Comparison of ENCODE assay signal across 19 cellular contexts in the genomic region with DNA sequence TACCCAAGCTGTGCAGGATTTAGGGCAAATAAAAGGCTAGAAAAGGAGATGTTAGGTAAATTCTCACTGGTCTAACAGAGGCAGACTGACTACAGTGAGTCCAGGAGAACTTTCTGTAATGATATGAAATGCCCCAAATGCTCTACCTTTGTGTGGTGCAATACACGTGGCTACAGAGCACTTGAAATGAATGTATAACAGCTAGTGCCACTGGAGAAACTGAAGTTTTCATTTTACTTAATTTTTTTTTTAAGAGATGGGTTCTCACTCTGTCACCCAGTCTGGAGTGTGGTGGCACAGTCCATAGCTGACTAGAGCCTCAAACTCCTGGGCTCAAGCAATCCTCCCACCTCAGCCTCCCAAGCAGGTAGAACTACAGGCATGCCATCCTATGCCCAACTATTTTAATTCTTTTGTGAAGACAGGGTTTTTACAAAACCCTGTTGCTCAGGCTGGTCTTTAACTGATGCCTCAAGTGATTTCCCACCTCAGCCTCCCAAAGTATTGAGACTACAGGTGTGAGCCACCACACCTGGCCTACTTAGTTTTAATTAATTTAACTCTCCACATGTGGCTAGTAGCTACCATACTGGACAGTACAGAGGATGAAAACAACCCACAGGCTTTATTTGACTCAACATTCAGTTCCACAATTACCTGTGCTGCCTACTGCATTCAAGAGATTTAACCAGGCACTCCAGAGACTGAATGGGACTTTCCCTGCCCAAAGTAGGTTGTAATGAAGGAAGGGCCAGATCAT.
DNase-seq lines count a peak whose midpoint lies in the region; ATAC-seq and TF ChIP-seq lines count a peak whose summit lies in the region.
"Had no signal": no experiment of that assay in that cellular context is flagged by ENCODE, and none has a peak within 500 bp of the region (broad histone marks: within the 10 kb centered on the region; RNA-seq: fewer than 3 reads in every experiment).

No MANE protein-coding gene starts in this region.

- H3K36me3 Mint-ChIP-seq in activated naive CD4-positive, alpha-beta T cell treated with anti-CD3 and anti-CD28 coated beads, Interleukin-2, amount 50 U/mL, for 72 hours = no peaks in the 10 kb centered on the region

- peak; percentile 55 to 78 for ATAC-seq in activated naive CD4-positive, alpha-beta T cell treated with anti-CD3 and anti-CD28 coated beads, Interleukin-2, amount 50 U/mL, for 72 hours
- no peak for ATAC-seq in GM18519 (IDR thresholded peaks at IDR 0.05; ENCODE audit: low FRiP score, unreplicated experiment)

- H3K27ac ChIP-seq in tibial nerve = no peak overlapping the region
- H3K27ac ChIP-seq: dorsolateral prefrontal cortex, esophagus muscularis mucosa, heart left ventricle, right atrium auricular region, transverse colon had no signal

- H3K27ac Mint-ChIP-seq in activated naive CD4-positive, alpha-beta T cell treated with anti-CD3 and anti-CD28 coated beads, Interleukin-2, amount 50 U/mL, for 72 hours = no peak overlapping the region

- no peak for TF ChIP-seq EP300 in tibial nerve (IDR thresholded peaks at IDR 0.05)

- no peaks in the 10 kb centered on the region for H3K27me3 ChIP-seq in tibial nerve
- H3K27me3 ChIP-seq: dorsolateral prefrontal cortex, esophagus muscularis mucosa, heart left ventricle, right atrium auricular region, transverse colon had no signal

- H3K9me3 Mint-ChIP-seq in activated naive CD4-positive, alpha-beta T cell treated with anti-CD3 and anti-CD28 coated beads, Interleukin-2, amount 50 U/mL, for 72 hours = no peaks in the 10 kb centered on the region

- peaks cover 0 to 15% (median 5%) of the 10 kb centered on the region in 4 donors for H3K4me1 ChIP-seq in tibial nerve
- H3K4me1 ChIP-seq: right atrium auricular region had no signal

- WGBS in tibial nerve, 2 donors = 79 to 86% methylated on average over 1 of the region's 1 CpG

- no peaks in the 10 kb centered on the region for H3K36me3 ChIP-seq in tibial nerve
- H3K36me3 ChIP-seq: esophagus muscularis mucosa, right atrium auricular region, transverse colon had no signal

- no peak overlapping the region for H3K4me3 ChIP-seq in tibial nerve
- H3K4me3 ChIP-seq: dorsolateral prefrontal cortex, esophagus muscularis mucosa, heart left ventricle, right atrium auricular region, SK-N-MC, transverse colon had no signal

- no peak for DNase-seq in activated naive CD4-positive, alpha-beta T cell treated with anti-CD3 and anti-CD28 coated beads, Interleukin-2, amount 50 U/mL, for 72 hours (ENCODE audit: low spot score in 2 of 2)
- no peak for DNase-seq in activated naive CD4-positive, alpha-beta T cell (lab: John Stamatoyannopoulos, UW)
- DNase-seq in SK-N-DZ (ENCODE audit: low spot score) (peak; percentile 19), iPS-NIHi7 (ENCODE audit: extremely low spot score) (peak; percentile 0), NCI-H2081 treated with DMSO at 0.1 percent for 48 hours (lab: John Stamatoyannopoulos, UW) (no peak), tibial nerve (ENCODE audit: low spot score in 2 of 2) (no peak)
- DNase-seq in activated CD8-positive, alpha-beta memory T cell treated with anti-CD3 and anti-CD28 coated beads, Interleukin-2, amount 50 U/mL, for 4 hours = no peak
- DNase-seq: activated effector memory CD4-positive, alpha-beta T cell treated with Interleukin-2 at 50 U/mL for 16 hours; dorsolateral prefrontal cortex; heart left ventricle; kidney; midbrain; NCI-H2029 treated with DMSO at 0.1 percent for 48 hours; NCI-H82; transverse colon had no signal

- no peaks in the 10 kb centered on the region for H3K9me3 ChIP-seq in tibial nerve
- H3K9me3 ChIP-seq: esophagus muscularis mucosa, heart left ventricle, right atrium auricular region, transverse colon had no signal

- TF ChIP-seq POLR2A in tibial nerve (IDR thresholded peaks at IDR 0.05) = no peak

- TF ChIP-seq CTCF in tibial nerve (IDR thresholded peaks at IDR 0.05) = no peak

Comparison
In these comparisons a context has a peak if more than half of its experiments do, and no peak if none do; other contexts are left out.
1. DNase-seq: peak in SK-N-DZ (single experiment) and iPS-NIHi7 (single experiment); none in activated naive CD4-positive, alpha-beta T cell treated with anti-CD3 and anti-CD28 coated beads, Interleukin-2, amount 50 U/mL, for 72 hours (0 of 2), activated naive CD4-positive, alpha-beta T cell (0 of 4), activated CD8-positive, alpha-beta memory T cell treated with anti-CD3 and anti-CD28 coated beads, Interleukin-2, amount 50 U/mL, for 4 hours (single experiment), NCI-H2081 treated with DMSO at 0.1 percent for 48 hours (single experiment) and tibial nerve (0 of 2).